In the genomic region with DNA sequence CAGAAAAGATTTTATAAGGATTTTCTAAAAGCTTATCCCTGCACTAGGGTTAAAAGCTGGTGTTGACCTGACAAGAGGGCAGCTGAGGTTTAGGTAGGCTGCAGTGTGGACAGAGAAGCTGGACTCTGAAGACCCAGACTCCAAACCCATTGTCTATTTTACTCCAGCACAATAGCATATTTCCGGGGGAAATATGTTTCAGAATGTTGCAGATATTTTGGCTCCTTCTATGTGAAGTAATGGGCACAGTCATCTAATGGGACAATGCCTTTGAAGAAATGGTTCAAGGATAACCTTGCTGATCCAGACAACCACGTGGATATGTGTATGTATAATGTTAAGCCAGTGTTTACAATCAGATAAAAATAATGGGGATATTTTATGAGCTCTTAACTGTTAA, we compare ENCODE assay signal across 6 cellular contexts.
"Had no signal": no experiment of that assay in that cellular context is flagged by ENCODE, and none has a peak within 500 bp of the region (broad histone marks: within the 10 kb centered on the region; RNA-seq: fewer than 3 reads in every experiment).

No MANE protein-coding gene starts in this region.

- FAIRE-seq: HepG2, HTR-8/SVneo, K562 had no signal

- H3K27ac ChIP-seq: HL-60 had no signal

- H3K4me3 ChIP-seq: K562 had no signal

- DNase-seq: IMR-90, KBM-7 had no signal
